9 cellular contexts compared by ENCODE assay signal in genomic region chr14:21902561-21903199, GRCh38.
DNase-seq lines count a peak whose midpoint lies in the region; ATAC-seq, FAIRE-seq and TF ChIP-seq lines count a peak whose summit lies in the region.
"Had no signal": no experiment of that assay in that cellular context is flagged by ENCODE, and none has a peak within 500 bp of the region (broad histone marks: within the 10 kb centered on the region; RNA-seq: fewer than 3 reads in every experiment).

No MANE protein-coding gene starts in this region.

- H3K36me3 ChIP-seq in BE2C (no peaks in the 10 kb centered on the region), keratinocyte (ENCODE audit: control insufficient read depth in 2 of 2, extremely low read depth in 1 of 2, insufficient read depth in 2 of 2, low read length in 2 of 2) (no peaks in the 10 kb centered on the region), prostate gland (no peaks in the 10 kb centered on the region), PC-3 (ENCODE audit: low read depth, low read length) (no peaks in the 10 kb centered on the region; the same call in 1 of the 2 replicates)

- POLR2A ChIA-PET in PC-3 (lab: Charles Lee; ENCODE audit: unreplicated experiment), result no interaction called here

- peak; percentile 65 to 81 for ATAC-seq in activated T-cell treated with anti-CD3 and anti-CD28 coated beads, Interleukin-2, amount 50 U/mL, for 72 hours (replicated peaks in 1 of 2)
- ATAC-seq in HG02798 (IDR thresholded peaks at IDR 0.05; ENCODE audit: poor library complexity, unreplicated experiment) (no peak), GM18861 (IDR thresholded peaks at IDR 0.05; ENCODE audit: unreplicated experiment) (no peak), PC-3 (no peak)

- H3K4me3 ChIP-seq in BE2C (ENCODE audit: low read depth, low read length) (no peak overlapping the region), HL-60 (replicated peaks; ENCODE audit: insufficient read depth, low read length) (no peak overlapping the region), keratinocyte (ENCODE audit: control insufficient read depth in 2 of 3, extremely low read depth in 1 of 3, insufficient read depth in 2 of 3, low read depth in 1 of 3, low read length in 3 of 3) (no peak overlapping the region), prostate gland (no peak overlapping the region), PC-3 (ENCODE audit: low read length) (no peak overlapping the region)

- WGBS in prostate gland, result 70% methylated on average over 4 of the region's 4 CpGs

- intact Hi-C loops in prostate gland (cut with DNase I), result no loop called here
- intact Hi-C loops in PC-3 (cut with micrococcal nuclease), result no loop called here

- H2AFZ ChIP-seq in keratinocyte (ENCODE audit: control insufficient read depth, low read length) (no peak overlapping the region), PC-3 (ENCODE audit: low read length) (no peak overlapping the region)

- BruUV-seq in PC-3 (replicated peaks; lab: Mats Ljungman, UMichigan), result no TSS peak

- peaks cover 5% of the 10 kb centered on the region for H3K4me1 Mint-ChIP-seq in activated T-cell treated with anti-CD3 and anti-CD28 coated beads, Interleukin-2, amount 50 U/mL, for 72 hours (ENCODE audit: low read depth)

- H3K9me1 ChIP-seq in keratinocyte (ENCODE audit: control insufficient read depth, extremely low read depth, insufficient read depth, low read length), result no peaks in the 10 kb centered on the region

- CTCF ChIA-PET in PC-3 (lab: Charles Lee), result no interaction called here

- DNase-seq in BE2C (no peak), HL-60 (ENCODE audit: low read depth in 1 of 2, low spot score in 1 of 2) (peak in 1 of 2 experiments; percentile 49), keratinocyte (ENCODE audit: low read depth, low spot score) (no peak), prostate gland (ENCODE audit: low spot score) (no peak), PC-3 (no peak)
- peak; percentile 30 to 41 for DNase-seq in activated T-cell treated with anti-CD3 and anti-CD28 coated beads, Interleukin-2, amount 50 U/mL, for 72 hours
- DNase-seq: NCI-H526 had no signal

- no peaks in the 10 kb centered on the region for H3K4me1 ChIP-seq in BE2C
- no peaks in the 10 kb centered on the region for H3K4me1 ChIP-seq in keratinocyte (ENCODE audit: control insufficient read depth, extremely low read depth, insufficient read depth, low read length)
- no peaks in the 10 kb centered on the region for H3K4me1 ChIP-seq in prostate gland (replicated peaks)
- no peaks in the 10 kb centered on the region for H3K4me1 ChIP-seq in PC-3 (ENCODE audit: insufficient read depth, low read length)

- TF ChIP-seq CTCF in BE2C (IDR thresholded peaks at IDR 0.05; ENCODE audit: low read depth, low read length) (peak; percentile 46), HL-60 (IDR thresholded peaks at IDR 0.05; ENCODE audit: insufficient read depth, low read length) (peak; percentile 41), keratinocyte (optimal IDR thresholded peaks at IDR 0.05 in 1 of 3, IDR thresholded peaks at IDR 0.05 in 1 of 3, conservative IDR thresholded peaks at IDR 0.05 in 1 of 3; ENCODE audit: extremely low read depth in 1 of 3, insufficient read depth in 2 of 3, low read length in 3 of 3) (peak in 2 of 3 experiments; percentile 0 to 35), prostate gland (IDR thresholded peaks at IDR 0.05) (peak in 1 of 4 experiments; percentile 12), PC-3 (conservative IDR thresholded peaks at IDR 0.05; ENCODE audit: low read depth, low read length) (no peak)

- no peaks in the 10 kb centered on the region for H3K9me3 Mint-ChIP-seq in activated T-cell treated with anti-CD3 and anti-CD28 coated beads, Interleukin-2, amount 50 U/mL, for 72 hours

- H3K4me2 ChIP-seq in keratinocyte (ENCODE audit: control insufficient read depth, extremely low read depth, insufficient read depth, low read depth, low read length), result no peak overlapping the region
- H3K4me2 ChIP-seq in PC-3 (ENCODE audit: low read length), result no peak overlapping the region

- no peak for FAIRE-seq in keratinocyte (lab: Jason Lieb, UNC)

- no peak for TF ChIP-seq POLR2A in prostate gland (IDR thresholded peaks at IDR 0.05)

- dilution Hi-C loops in keratinocyte (cut with MboI; ENCODE audit: extremely low pct_ligation_motif_present, low sequenced_read_pairs), result no loop called here

- H3K9me3 ChIP-seq in BE2C, result no peaks in the 10 kb centered on the region
- H3K9me3 ChIP-seq in keratinocyte (ENCODE audit: control insufficient read depth, low read depth, low read length), result no peaks in the 10 kb centered on the region
- H3K9me3 ChIP-seq in prostate gland, result no peaks in the 10 kb centered on the region
- H3K9me3 ChIP-seq in PC-3 (ENCODE audit: low read length), result no peaks in the 10 kb centered on the region

- H3K27ac Mint-ChIP-seq in activated T-cell treated with anti-CD3 and anti-CD28 coated beads, Interleukin-2, amount 50 U/mL, for 72 hours, result peak overlapping the region; percentile 63

- no peaks in the 10 kb centered on the region for H3K9me2 ChIP-seq in PC-3 (replicated peaks; ENCODE audit: low read length)

- H3K79me2 ChIP-seq in keratinocyte (ENCODE audit: control insufficient read depth, insufficient read depth, low read length) (no peaks in the 10 kb centered on the region), PC-3 (ENCODE audit: low read length) (no peaks in the 10 kb centered on the region)

- H4K20me1 ChIP-seq in keratinocyte (ENCODE audit: control insufficient read depth, extremely low read depth, insufficient read depth, low read length), result no peaks in the 10 kb centered on the region
- no peaks in the 10 kb centered on the region for H4K20me1 ChIP-seq in PC-3 (ENCODE audit: low read length)

- no peak overlapping the region for H3K27ac ChIP-seq in HL-60 (replicated peaks)
- H3K27ac ChIP-seq in keratinocyte (ENCODE audit: control insufficient read depth, insufficient read depth, low read length), result no peak overlapping the region
- no peak overlapping the region for H3K27ac ChIP-seq in prostate gland
- H3K27ac ChIP-seq in PC-3 (ENCODE audit: low read length), result no peak overlapping the region

- H3K27me3 ChIP-seq in BE2C, result no peaks in the 10 kb centered on the region
- H3K27me3 ChIP-seq in HL-60 (ENCODE audit: insufficient read depth, poor library complexity, severe bottlenecking), result no peaks in the 10 kb centered on the region
- no peaks in the 10 kb centered on the region for H3K27me3 ChIP-seq in keratinocyte (ENCODE audit: control insufficient read depth, extremely low read depth, insufficient read depth, low read length)
- H3K27me3 ChIP-seq in prostate gland (replicated peaks; ENCODE audit: insufficient read depth), result no peaks in the 10 kb centered on the region
- peaks cover 12% of the 10 kb centered on the region; the same call in 1 of the 2 replicates for H3K27me3 ChIP-seq in PC-3 (ENCODE audit: low read length)

- H3K27me3 Mint-ChIP-seq in activated T-cell treated with anti-CD3 and anti-CD28 coated beads, Interleukin-2, amount 50 U/mL, for 72 hours (ENCODE audit: low read depth), result no peaks in the 10 kb centered on the region

- H3K4me3 Mint-ChIP-seq in activated T-cell treated with anti-CD3 and anti-CD28 coated beads, Interleukin-2, amount 50 U/mL, for 72 hours, result peak overlapping the region; percentile 80 to 85

- H3K9ac ChIP-seq in keratinocyte (ENCODE audit: control insufficient read depth, extremely low read depth, insufficient read depth, low read length) (no peak overlapping the region), PC-3 (ENCODE audit: low read length) (no peak overlapping the region)

- H3F3A ChIP-seq in PC-3 (ENCODE audit: low read length, unreplicated experiment), result no peaks in the 10 kb centered on the region

- H3K36me3 Mint-ChIP-seq in activated T-cell treated with anti-CD3 and anti-CD28 coated beads, Interleukin-2, amount 50 U/mL, for 72 hours (ENCODE audit: insufficient read depth in 2 of 2), result peaks cover 0 to 2% of the 10 kb centered on the region in 2 donors

Comparison
In these comparisons a context has a peak if more than half of its experiments do, and no peak if none do; other contexts are left out.
1. DNase-seq: peak in activated T-cell treated with anti-CD3 and anti-CD28 coated beads, Interleukin-2, amount 50 U/mL, for 72 hours (2 of 2); none in BE2C (single experiment), keratinocyte (single experiment), prostate gland (single experiment) and PC-3 (single experiment).
2. ATAC-seq: peak in activated T-cell treated with anti-CD3 and anti-CD28 coated beads, Interleukin-2, amount 50 U/mL, for 72 hours (2 of 2); none in HG02798 (single experiment), GM18861 (single experiment) and PC-3 (single experiment).